In genomic region chr9:137168907-137169763, GRCh38 we compare ENCODE assay signal across 8 cellular contexts. TPM values are rescaled to one million over a fixed set of nuclear protein-coding genes. Genes with fewer than 3 reads are reported as not detected.
DNase-seq lines count a peak whose midpoint lies in the region; ATAC-seq, FAIRE-seq and TF ChIP-seq lines count a peak whose summit lies in the region.

No MANE protein-coding gene starts in this region.

- peaks cover 3% of the 10 kb centered on the region for H3K4me1 ChIP-seq in adipocyte (ENCODE audit: control insufficient read depth, insufficient read depth, low read length)
- H3K4me1 ChIP-seq in iPS-18a (ENCODE audit: control insufficient read depth, low read depth, low read length) = no peaks in the 10 kb centered on the region
- H3K4me1 ChIP-seq in stomach smooth muscle (ENCODE audit: control insufficient read depth, insufficient read depth, low read length) = peaks cover 26% of the 10 kb centered on the region

- no peak overlapping the region for H3K27ac ChIP-seq in iPS-18a (ENCODE audit: low read length)
- no peak overlapping the region for H3K27ac ChIP-seq in stomach smooth muscle (ENCODE audit: low read length)

- H3K36me3 ChIP-seq in adipocyte (ENCODE audit: control insufficient read depth, insufficient read depth, low read length, severe bottlenecking) = no peaks in the 10 kb centered on the region
- H3K36me3 ChIP-seq in iPS-18a (ENCODE audit: control insufficient read depth, low read depth, low read length) = no peaks in the 10 kb centered on the region
- H3K36me3 ChIP-seq in stomach smooth muscle (ENCODE audit: control insufficient read depth in 2 of 2, insufficient read depth in 2 of 2, low read length in 2 of 2) = no peaks in the 10 kb centered on the region

- FAIRE-seq in GM12891 (lab: Jason Lieb, UNC) = peak; percentile 90

- ATAC-seq in GM18502 (IDR thresholded peaks at IDR 0.05; ENCODE audit: poor library complexity, unreplicated experiment) (no peak), HG03108 (IDR thresholded peaks at IDR 0.05; ENCODE audit: unreplicated experiment) (no peak)

- H3K27me3 ChIP-seq in adipocyte (replicated peaks; ENCODE audit: control insufficient read depth, insufficient read depth, low read length) (peaks cover 54% of the 10 kb centered on the region), iPS-18a (ENCODE audit: control insufficient read depth, insufficient read depth, low read length) (peaks cover 99% of the 10 kb centered on the region), stomach smooth muscle (ENCODE audit: control insufficient read depth in 1 of 2, insufficient read depth in 2 of 2, low read length in 2 of 2) (peaks cover 46 to 65% of the 10 kb centered on the region in 2 donors)

- TF ChIP-seq POLR2A in GM12891 (IDR thresholded peaks at IDR 0.05; ENCODE audit: low read depth, low read length) = no peak

- H3K9ac ChIP-seq in adipocyte (ENCODE audit: low read length) (no peak overlapping the region), iPS-18a (ENCODE audit: low read length) (no peak overlapping the region), stomach smooth muscle (ENCODE audit: low read length in 2 of 2) (no peak overlapping the region)

- in situ Hi-C loops in ACHN (cut with HindIII; ENCODE audit: low pct_ligation_motif_present, low pct_unique_long_range_greater_than_20kb, low sequenced_read_pairs) = no loop called here

- DNase-seq in ACHN = peak; percentile 33
- peak; percentile 69 for DNase-seq in GM12891 (ENCODE audit: insufficient read length, low spot score)
- peak; percentile 90 for DNase-seq in NCI-H2196 treated with DMSO at 0.1 percent for 48 hours (lab: John Stamatoyannopoulos, UW; ENCODE audit: unreplicated experiment)
- DNase-seq in adipocyte (ENCODE audit: low read depth) = peak; percentile 48

- peak overlapping the region; percentile 27 for H3K4me3 ChIP-seq in adipocyte (ENCODE audit: low read length)
- H3K4me3 ChIP-seq in iPS-18a (ENCODE audit: low read length) = peak overlapping the region; percentile 47
- H3K4me3 ChIP-seq in stomach smooth muscle (ENCODE audit: low read length in 2 of 2) = peak overlapping the region; percentile 27 to 64

- H3K9me3 ChIP-seq in adipocyte (ENCODE audit: control insufficient read depth, low read length) (no peaks in the 10 kb centered on the region), iPS-18a (ENCODE audit: control insufficient read depth, low read depth, low read length) (no peaks in the 10 kb centered on the region), stomach smooth muscle (ENCODE audit: control insufficient read depth in 2 of 2, low read length in 2 of 2) (no peaks in the 10 kb centered on the region)

TF ChIP-seq in GM12891, 5 proteins besides CTCF, POLR2A, EP300 and RAD21:
- no peak for TF ChIP-seq POU2F2 (IDR thresholded peaks at IDR 0.05; ENCODE audit: low read depth, low read length)
- TF ChIP-seq PAX5 (IDR thresholded peaks at IDR 0.05; ENCODE audit: insufficient read depth, low read length, severe bottlenecking) = no peak
- TF ChIP-seq TAF1 (IDR thresholded peaks at IDR 0.05; ENCODE audit: low read depth, low read length) = no peak
- no peak for TF ChIP-seq SPI1 (IDR thresholded peaks at IDR 0.05; ENCODE audit: low read depth, low read length)
- TF ChIP-seq POLR2AphosphoS5 (IDR thresholded peaks at IDR 0.05; ENCODE audit: low read depth, low read length) = no peak

RNA-seq across cellular contexts. Expression of gene LRRC26, which starts 0.7 kb away (rescaled TPM):
- polyA plus RNA-seq in GM12891 (2012; ENCODE audit: low read depth, missing spikeins) = 0.09 TPM

RNA-seq across cellular contexts. Expression of gene TMEM210, which starts 2.7 kb away (rescaled TPM):
- not detected for polyA plus RNA-seq in GM12891 (2012; ENCODE audit: low read depth, missing spikeins)

RNA-seq across cellular contexts. Expression of gene ANAPC2, which starts 19.2 kb away (rescaled TPM):
- polyA plus RNA-seq in GM12891 (2012; ENCODE audit: low read depth, missing spikeins) = 27.5 TPM

RNA-seq across cellular contexts. Expression of gene SSNA1, which starts 19.3 kb away (rescaled TPM):
- polyA plus RNA-seq in GM12891 (2012; ENCODE audit: low read depth, missing spikeins) = 53.2 TPM

RNA-seq across cellular contexts. Expression of gene GRIN1, which starts 30.2 kb away (rescaled TPM):
- polyA plus RNA-seq in GM12891 (2012; ENCODE audit: low read depth, missing spikeins) = 0.23 TPM

Comparison
In these comparisons a context has a peak if more than half of its experiments do, and no peak if none do; other contexts are left out.
1. DNase-seq: peak in every context shown above with its lines; median percentile 90 in NCI-H2196 treated with DMSO at 0.1 percent for 48 hours; 69 in GM12891; 48 in adipocyte; 33 in ACHN.